ENCODE assay signal across 1 cellular context in the genomic region with DNA sequence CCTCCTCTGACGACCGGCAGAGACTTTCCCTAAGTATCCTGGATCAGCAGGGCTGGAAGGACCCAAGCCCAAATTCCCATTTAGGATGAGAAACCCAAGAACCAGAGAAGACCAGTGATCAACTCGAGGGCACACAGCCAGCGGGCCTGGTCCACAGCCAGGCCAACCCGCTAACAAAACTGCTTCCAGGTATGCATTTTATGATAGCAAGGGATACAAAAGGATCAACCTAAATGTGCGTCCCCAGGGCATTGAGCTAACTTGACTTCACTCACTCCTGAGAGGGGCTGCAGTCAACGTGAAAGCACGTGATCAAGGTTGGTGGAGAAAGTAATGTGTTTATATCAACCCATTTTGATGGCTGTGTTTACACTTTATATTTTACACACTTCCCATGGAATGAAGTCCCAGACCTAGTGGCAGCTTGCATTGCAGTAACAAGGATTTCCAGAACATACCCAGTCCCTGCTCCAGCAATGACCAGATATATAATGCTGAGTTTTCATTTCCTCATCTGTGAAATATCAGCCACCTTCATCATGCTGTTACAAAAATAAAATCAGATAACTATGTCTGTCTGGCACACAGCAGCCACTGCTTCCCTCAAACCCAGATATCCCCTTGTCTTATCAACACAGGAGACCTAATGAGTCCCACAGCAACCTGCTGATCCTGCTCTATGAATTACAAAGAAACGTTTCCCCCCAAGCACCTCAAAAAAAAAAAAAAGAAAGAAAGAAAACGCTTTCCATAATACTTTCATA.
TF ChIP-seq lines count a peak whose summit lies in the region.

No MANE protein-coding gene starts in this region.

TF ChIP-seq in K562, 482 proteins besides CTCF, POLR2A, EP300 and RAD21 (continued from another document):
- TF ChIP-seq, protein P1, sequence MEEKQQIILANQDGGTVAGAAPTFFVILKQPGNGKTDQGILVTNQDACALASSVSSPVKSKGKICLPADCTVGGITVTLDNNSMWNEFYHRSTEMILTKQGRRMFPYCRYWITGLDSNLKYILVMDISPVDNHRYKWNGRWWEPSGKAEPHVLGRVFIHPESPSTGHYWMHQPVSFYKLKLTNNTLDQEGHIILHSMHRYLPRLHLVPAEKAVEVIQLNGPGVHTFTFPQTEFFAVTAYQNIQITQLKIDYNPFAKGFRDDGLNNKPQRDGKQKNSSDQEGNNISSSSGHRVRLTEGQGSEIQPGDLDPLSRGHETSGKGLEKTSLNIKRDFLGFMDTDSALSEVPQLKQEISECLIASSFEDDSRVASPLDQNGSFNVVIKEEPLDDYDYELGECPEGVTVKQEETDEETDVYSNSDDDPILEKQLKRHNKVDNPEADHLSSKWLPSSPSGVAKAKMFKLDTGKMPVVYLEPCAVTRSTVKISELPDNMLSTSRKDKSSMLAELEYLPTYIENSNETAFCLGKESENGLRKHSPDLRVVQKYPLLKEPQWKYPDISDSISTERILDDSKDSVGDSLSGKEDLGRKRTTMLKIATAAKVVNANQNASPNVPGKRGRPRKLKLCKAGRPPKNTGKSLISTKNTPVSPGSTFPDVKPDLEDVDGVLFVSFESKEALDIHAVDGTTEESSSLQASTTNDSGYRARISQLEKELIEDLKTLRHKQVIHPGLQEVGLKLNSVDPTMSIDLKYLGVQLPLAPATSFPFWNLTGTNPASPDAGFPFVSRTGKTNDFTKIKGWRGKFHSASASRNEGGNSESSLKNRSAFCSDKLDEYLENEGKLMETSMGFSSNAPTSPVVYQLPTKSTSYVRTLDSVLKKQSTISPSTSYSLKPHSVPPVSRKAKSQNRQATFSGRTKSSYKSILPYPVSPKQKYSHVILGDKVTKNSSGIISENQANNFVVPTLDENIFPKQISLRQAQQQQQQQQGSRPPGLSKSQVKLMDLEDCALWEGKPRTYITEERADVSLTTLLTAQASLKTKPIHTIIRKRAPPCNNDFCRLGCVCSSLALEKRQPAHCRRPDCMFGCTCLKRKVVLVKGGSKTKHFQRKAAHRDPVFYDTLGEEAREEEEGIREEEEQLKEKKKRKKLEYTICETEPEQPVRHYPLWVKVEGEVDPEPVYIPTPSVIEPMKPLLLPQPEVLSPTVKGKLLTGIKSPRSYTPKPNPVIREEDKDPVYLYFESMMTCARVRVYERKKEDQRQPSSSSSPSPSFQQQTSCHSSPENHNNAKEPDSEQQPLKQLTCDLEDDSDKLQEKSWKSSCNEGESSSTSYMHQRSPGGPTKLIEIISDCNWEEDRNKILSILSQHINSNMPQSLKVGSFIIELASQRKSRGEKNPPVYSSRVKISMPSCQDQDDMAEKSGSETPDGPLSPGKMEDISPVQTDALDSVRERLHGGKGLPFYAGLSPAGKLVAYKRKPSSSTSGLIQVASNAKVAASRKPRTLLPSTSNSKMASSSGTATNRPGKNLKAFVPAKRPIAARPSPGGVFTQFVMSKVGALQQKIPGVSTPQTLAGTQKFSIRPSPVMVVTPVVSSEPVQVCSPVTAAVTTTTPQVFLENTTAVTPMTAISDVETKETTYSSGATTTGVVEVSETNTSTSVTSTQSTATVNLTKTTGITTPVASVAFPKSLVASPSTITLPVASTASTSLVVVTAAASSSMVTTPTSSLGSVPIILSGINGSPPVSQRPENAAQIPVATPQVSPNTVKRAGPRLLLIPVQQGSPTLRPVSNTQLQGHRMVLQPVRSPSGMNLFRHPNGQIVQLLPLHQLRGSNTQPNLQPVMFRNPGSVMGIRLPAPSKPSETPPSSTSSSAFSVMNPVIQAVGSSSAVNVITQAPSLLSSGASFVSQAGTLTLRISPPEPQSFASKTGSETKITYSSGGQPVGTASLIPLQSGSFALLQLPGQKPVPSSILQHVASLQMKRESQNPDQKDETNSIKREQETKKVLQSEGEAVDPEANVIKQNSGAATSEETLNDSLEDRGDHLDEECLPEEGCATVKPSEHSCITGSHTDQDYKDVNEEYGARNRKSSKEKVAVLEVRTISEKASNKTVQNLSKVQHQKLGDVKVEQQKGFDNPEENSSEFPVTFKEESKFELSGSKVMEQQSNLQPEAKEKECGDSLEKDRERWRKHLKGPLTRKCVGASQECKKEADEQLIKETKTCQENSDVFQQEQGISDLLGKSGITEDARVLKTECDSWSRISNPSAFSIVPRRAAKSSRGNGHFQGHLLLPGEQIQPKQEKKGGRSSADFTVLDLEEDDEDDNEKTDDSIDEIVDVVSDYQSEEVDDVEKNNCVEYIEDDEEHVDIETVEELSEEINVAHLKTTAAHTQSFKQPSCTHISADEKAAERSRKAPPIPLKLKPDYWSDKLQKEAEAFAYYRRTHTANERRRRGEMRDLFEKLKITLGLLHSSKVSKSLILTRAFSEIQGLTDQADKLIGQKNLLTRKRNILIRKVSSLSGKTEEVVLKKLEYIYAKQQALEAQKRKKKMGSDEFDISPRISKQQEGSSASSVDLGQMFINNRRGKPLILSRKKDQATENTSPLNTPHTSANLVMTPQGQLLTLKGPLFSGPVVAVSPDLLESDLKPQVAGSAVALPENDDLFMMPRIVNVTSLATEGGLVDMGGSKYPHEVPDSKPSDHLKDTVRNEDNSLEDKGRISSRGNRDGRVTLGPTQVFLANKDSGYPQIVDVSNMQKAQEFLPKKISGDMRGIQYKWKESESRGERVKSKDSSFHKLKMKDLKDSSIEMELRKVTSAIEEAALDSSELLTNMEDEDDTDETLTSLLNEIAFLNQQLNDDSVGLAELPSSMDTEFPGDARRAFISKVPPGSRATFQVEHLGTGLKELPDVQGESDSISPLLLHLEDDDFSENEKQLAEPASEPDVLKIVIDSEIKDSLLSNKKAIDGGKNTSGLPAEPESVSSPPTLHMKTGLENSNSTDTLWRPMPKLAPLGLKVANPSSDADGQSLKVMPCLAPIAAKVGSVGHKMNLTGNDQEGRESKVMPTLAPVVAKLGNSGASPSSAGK (IDR thresholded peaks at IDR 0.05): peak; percentile 13
- TF ChIP-seq MAFG (tag; conservative IDR thresholded peaks at IDR 0.05) (peak; percentile 84), SMAD4 (CRISPR knock-in tag; conservative IDR thresholded peaks at IDR 0.05) (peak; percentile 49), KLF16 (IDR thresholded peaks at IDR 0.05) (0 out of 2 replicates have a peak, but pooled peaks have one; percentile 45), SOX6 (IDR thresholded peaks at IDR 0.05) (peak; percentile 60; the same call in 1 of the 2 replicates), RB1 (IDR thresholded peaks at IDR 0.05; ENCODE audit: low read depth) (no peak), RFX1 (IDR thresholded peaks at IDR 0.05) (no peak), TAF9B (IDR thresholded peaks at IDR 0.05; ENCODE audit: partially characterized antibody) (no peak), KDM4B (IDR thresholded peaks at IDR 0.05; ENCODE audit: borderline replicate concordance in 2 of 2, low read depth in 1 of 2) (no peak), NCOR1 (IDR thresholded peaks at IDR 0.05) (peak; percentile 57), ZNF311 (CRISPR knock-in tag; IDR thresholded peaks at IDR 0.05) (no peak), BCOR (IDR thresholded peaks at IDR 0.05) (peak; percentile 20; the same call in 1 of the 2 replicates), SMARCC2 (IDR thresholded peaks at IDR 0.05; ENCODE audit: low read depth) (0 out of 2 replicates have a peak, but pooled peaks have one; percentile 27), RAD51 (IDR thresholded peaks at IDR 0.05; ENCODE audit: borderline replicate concordance, low read depth) (0 out of 2 replicates have a peak, but pooled peaks have one; percentile 9), ZNF316 (IDR thresholded peaks at IDR 0.05) (peak; percentile 91)
- TF ChIP-seq, protein P2, sequence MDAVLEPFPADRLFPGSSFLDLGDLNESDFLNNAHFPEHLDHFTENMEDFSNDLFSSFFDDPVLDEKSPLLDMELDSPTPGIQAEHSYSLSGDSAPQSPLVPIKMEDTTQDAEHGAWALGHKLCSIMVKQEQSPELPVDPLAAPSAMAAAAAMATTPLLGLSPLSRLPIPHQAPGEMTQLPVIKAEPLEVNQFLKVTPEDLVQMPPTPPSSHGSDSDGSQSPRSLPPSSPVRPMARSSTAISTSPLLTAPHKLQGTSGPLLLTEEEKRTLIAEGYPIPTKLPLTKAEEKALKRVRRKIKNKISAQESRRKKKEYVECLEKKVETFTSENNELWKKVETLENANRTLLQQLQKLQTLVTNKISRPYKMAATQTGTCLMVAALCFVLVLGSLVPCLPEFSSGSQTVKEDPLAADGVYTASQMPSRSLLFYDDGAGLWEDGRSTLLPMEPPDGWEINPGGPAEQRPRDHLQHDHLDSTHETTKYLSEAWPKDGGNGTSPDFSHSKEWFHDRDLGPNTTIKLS (IDR thresholded peaks at IDR 0.05; ENCODE audit: borderline replicate concordance, low read depth): no peak
- TF ChIP-seq, protein P3, sequence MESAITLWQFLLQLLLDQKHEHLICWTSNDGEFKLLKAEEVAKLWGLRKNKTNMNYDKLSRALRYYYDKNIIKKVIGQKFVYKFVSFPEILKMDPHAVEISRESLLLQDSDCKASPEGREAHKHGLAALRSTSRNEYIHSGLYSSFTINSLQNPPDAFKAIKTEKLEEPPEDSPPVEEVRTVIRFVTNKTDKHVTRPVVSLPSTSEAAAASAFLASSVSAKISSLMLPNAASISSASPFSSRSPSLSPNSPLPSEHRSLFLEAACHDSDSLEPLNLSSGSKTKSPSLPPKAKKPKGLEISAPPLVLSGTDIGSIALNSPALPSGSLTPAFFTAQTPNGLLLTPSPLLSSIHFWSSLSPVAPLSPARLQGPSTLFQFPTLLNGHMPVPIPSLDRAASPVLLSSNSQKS (CRISPR knock-in tag; IDR thresholded peaks at IDR 0.05): no peak
- TF ChIP-seq, protein P4, sequence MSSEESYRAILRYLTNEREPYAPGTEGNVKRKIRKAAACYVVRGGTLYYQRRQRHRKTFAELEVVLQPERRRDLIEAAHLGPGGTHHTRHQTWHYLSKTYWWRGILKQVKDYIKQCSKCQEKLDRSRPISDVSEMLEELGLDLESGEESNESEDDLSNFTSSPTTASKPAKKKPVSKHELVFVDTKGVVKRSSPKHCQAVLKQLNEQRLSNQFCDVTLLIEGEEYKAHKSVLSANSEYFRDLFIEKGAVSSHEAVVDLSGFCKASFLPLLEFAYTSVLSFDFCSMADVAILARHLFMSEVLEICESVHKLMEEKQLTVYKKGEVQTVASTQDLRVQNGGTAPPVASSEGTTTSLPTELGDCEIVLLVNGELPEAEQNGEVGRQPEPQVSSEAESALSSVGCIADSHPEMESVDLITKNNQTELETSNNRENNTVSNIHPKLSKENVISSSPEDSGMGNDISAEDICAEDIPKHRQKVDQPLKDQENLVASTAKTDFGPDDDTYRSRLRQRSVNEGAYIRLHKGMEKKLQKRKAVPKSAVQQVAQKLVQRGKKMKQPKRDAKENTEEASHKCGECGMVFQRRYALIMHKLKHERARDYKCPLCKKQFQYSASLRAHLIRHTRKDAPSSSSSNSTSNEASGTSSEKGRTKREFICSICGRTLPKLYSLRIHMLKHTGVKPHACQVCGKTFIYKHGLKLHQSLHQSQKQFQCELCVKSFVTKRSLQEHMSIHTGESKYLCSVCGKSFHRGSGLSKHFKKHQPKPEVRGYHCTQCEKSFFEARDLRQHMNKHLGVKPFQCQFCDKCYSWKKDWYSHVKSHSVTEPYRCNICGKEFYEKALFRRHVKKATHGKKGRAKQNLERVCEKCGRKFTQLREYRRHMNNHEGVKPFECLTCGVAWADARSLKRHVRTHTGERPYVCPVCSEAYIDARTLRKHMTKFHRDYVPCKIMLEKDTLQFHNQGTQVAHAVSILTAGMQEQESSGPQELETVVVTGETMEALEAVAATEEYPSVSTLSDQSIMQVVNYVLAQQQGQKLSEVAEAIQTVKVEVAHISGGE (CRISPR knock-in tag; IDR thresholded peaks at IDR 0.05): 0 out of 6 replicates have a peak, but pooled peaks of 1 of the 3 experiments have one; percentile 35
TF ChIP-seq in K562: peak in this region for 43.
